In the genomic region with DNA sequence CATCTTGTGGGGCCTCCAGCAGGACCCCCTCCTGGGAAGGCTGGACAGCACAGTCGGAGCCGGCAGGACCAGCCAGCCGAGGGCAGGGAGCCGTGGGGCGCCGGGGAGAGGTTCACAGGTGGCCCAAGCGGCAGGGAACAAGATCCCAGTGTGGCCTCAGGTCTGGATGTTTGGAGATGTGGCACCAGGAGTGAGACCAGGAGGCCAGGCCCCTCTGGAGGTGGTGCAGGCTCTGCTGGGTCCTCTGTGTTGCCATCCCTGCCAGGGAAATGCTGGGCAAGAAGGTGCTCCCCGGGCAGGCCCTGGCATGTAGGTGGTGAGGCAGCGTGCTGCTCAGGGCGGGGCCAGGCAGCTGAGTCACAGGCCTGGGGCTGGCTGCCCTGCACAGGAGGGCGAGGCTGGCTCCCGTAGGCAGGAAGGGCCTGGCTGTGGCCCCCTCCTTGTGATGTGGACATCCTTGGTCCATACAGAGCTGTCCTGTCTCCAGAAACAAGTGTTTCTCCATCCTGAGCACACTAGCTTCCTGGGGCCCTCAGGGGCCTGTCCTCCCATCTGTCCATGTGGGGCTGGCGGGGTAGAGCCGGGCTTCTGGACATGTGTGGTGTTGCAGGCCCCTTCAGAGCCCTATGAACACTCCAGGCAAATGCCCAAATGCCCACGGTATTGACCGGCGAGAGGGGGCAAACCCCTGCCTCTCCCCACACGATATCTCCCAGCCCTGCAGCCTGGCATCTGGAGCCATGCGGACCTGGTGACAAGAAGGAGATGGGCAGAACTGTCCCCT, we compare ENCODE assay signal across 1 cellular context.
TF ChIP-seq lines count a peak whose summit lies in the region.

No MANE protein-coding gene starts in this region.

TF ChIP-seq in WTC11, 78 proteins besides CTCF, POLR2A, EP300 and RAD21 (continued from another document):
- TF ChIP-seq, protein P1, sequence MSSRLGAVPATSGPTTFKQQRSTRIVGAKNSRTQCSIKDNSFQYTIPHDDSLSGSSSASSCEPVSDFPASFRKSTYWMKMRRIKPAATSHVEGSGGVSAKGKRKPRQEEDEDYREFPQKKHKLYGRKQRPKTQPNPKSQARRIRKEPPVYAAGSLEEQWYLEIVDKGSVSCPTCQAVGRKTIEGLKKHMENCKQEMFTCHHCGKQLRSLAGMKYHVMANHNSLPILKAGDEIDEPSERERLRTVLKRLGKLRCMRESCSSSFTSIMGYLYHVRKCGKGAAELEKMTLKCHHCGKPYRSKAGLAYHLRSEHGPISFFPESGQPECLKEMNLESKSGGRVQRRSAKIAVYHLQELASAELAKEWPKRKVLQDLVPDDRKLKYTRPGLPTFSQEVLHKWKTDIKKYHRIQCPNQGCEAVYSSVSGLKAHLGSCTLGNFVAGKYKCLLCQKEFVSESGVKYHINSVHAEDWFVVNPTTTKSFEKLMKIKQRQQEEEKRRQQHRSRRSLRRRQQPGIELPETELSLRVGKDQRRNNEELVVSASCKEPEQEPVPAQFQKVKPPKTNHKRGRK (CRISPR knock-in tag; IDR thresholded peaks at IDR 0.05; ENCODE audit: borderline replicate concordance) = no peak
- TF ChIP-seq, protein P2, sequence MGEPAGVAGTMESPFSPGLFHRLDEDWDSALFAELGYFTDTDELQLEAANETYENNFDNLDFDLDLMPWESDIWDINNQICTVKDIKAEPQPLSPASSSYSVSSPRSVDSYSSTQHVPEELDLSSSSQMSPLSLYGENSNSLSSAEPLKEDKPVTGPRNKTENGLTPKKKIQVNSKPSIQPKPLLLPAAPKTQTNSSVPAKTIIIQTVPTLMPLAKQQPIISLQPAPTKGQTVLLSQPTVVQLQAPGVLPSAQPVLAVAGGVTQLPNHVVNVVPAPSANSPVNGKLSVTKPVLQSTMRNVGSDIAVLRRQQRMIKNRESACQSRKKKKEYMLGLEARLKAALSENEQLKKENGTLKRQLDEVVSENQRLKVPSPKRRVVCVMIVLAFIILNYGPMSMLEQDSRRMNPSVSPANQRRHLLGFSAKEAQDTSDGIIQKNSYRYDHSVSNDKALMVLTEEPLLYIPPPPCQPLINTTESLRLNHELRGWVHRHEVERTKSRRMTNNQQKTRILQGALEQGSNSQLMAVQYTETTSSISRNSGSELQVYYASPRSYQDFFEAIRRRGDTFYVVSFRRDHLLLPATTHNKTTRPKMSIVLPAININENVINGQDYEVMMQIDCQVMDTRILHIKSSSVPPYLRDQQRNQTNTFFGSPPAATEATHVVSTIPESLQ (CRISPR knock-in tag; IDR thresholded peaks at IDR 0.05) = no peak
- no peak for TF ChIP-seq FOXJ3 (CRISPR knock-in tag; IDR thresholded peaks at IDR 0.05; ENCODE audit: borderline replicate concordance)
- TF ChIP-seq ZNF423 (CRISPR knock-in tag; IDR thresholded peaks at IDR 0.05) = no peak
- no peak for TF ChIP-seq GRHL2 (CRISPR knock-in tag; IDR thresholded peaks at IDR 0.05; ENCODE audit: insufficient replicate concordance, severe bottlenecking)
- TF ChIP-seq OVOL2 (CRISPR knock-in tag; IDR thresholded peaks at IDR 0.05; ENCODE audit: borderline replicate concordance) = no peak
- TF ChIP-seq ZNF121 (CRISPR knock-in tag; IDR thresholded peaks at IDR 0.05) = no peak
- TF ChIP-seq, protein P3, sequence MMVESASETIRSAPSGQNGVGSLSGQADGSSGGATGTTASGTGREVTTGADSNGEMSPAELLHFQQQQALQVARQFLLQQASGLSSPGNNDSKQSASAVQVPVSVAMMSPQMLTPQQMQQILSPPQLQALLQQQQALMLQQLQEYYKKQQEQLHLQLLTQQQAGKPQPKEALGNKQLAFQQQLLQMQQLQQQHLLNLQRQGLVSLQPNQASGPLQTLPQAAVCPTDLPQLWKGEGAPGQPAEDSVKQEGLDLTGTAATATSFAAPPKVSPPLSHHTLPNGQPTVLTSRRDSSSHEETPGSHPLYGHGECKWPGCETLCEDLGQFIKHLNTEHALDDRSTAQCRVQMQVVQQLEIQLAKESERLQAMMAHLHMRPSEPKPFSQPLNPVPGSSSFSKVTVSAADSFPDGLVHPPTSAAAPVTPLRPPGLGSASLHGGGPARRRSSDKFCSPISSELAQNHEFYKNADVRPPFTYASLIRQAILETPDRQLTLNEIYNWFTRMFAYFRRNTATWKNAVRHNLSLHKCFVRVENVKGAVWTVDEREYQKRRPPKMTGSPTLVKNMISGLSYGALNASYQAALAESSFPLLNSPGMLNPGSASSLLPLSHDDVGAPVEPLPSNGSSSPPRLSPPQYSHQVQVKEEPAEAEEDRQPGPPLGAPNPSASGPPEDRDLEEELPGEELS (CRISPR knock-in tag; IDR thresholded peaks at IDR 0.05) = no peak
- TF ChIP-seq ZNF317 (CRISPR knock-in tag; IDR thresholded peaks at IDR 0.05; ENCODE audit: borderline replicate concordance, low read depth) = no peak
- no peak for TF ChIP-seq ZNF138 (CRISPR knock-in tag; conservative IDR thresholded peaks at IDR 0.05)
